ENCODE assay signal across 1 cellular context in the genomic region with DNA sequence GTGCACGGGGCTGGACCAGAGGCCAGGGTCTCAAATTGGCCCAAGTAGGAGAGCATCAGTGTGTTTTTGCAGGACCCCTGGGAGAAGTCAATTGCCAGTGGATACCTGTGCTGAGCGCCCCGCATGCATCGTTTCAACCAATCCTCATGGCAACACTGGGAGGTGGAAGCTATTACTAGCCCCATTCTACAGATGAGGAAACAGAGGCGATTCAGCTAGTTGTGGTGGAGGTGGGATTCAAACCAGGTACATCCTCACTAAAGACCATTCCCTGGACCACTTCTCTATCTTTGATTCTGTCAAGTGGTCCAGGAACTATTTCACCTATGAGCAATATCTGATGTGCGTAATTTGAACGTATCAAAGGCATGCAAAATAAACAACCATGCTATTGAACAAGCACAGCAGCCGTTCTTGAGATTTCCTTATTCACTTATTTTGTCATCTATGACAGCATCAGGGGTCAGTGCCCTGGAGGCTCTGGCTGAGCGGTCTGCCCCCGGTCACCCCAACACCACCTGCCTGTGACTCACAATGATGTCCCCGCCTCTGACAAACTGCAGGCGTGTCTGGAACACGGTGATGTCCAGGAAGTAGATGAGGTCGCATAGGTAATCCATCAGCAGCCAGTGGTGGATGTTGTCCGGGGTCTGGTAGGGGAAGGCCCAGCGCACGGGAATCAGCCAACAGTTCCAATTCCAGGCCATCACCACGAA.
TF ChIP-seq lines count a peak whose summit lies in the region.

No MANE protein-coding gene starts in this region.

TF ChIP-seq in A549, 52 proteins besides CTCF, POLR2A, EP300 and RAD21:
- TF ChIP-seq KDM1A (IDR thresholded peaks at IDR 0.05; ENCODE audit: low read depth) (0 out of 2 replicates have a peak, but pooled peaks have one; percentile 28), FOXS1 (CRISPR knock-in tag; IDR thresholded peaks at IDR 0.05) (no peak), FOSL2 (IDR thresholded peaks at IDR 0.05) (no peak), FOSL2 (CRISPR knock-in tag; IDR thresholded peaks at IDR 0.05) (0 out of 2 replicates have a peak, but pooled peaks have one; percentile 17)
